ENCODE assay signal across 28 cellular contexts in the genomic region with DNA sequence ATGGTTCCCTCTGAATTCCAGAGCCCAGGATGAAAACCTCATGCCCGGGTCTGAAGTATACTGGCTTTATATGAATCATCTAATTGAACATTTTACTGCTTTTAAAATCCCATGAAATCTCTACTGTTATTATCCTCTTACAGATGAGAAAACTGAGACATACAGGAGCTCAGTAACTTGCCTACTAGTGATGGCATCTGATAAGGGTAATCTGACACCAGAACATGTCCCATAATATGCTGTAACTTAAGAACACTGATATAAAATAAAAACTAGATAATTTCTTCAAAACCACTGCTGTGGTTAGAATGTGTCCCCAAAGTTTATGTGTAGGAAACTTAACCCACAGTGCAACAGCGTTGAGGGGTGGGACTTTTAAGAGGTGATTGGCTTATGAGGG.
"Had no signal": no experiment of that assay in that cellular context is flagged by ENCODE, and none has a peak within 500 bp of the region (broad histone marks: within the 10 kb centered on the region; RNA-seq: fewer than 3 reads in every experiment).

No MANE protein-coding gene starts in this region.

- ATAC-seq: natural killer cell; psoas muscle; right cardiac atrium; right lobe of liver; stimulated activated effector memory CD8-positive, alpha-beta T cell treated with anti-CD3 and anti-CD28 coated beads, Interleukin-12 subunit alpha, Interleukin-12 subunit beta, amount 100 ng/mL, for 72 hours; stimulated activated naive B cell treated with anti-CD40 and anti-IgM and Interleukin-4, amounts not matched to agents 10 μg/mL and 1 μg/mL and 100 μg/mL, for 72 hours had no signal

- H3K9me3 ChIP-seq: ovary, psoas muscle, right lobe of liver, sigmoid colon, stomach, thoracic aorta, thyroid gland, tibial nerve, upper lobe of left lung, vagina had no signal

- H3K27me3 Mint-ChIP-seq: progenitor cell of endocrine pancreas; stimulated activated naive B cell treated with anti-CD40 and anti-IgM and Interleukin-4, amounts not matched to agents 10 μg/mL and 1 μg/mL and 100 μg/mL, for 72 hours; stimulated activated naive CD8-positive, alpha-beta T cell treated with anti-CD3 and anti-CD28 coated beads, Interleukin-15, Interleukin-2, amounts not matched to agents 100 ng/mL and 50 ng/mL, for 24 hours had no signal

- H3K4me1 Mint-ChIP-seq: natural killer cell; neural progenitor cell; stimulated activated effector memory CD8-positive, alpha-beta T cell treated with anti-CD3 and anti-CD28 coated beads, Interleukin-12 subunit alpha, Interleukin-12 subunit beta, amount 100 ng/mL, for 72 hours; stimulated activated naive B cell treated with anti-CD40 and anti-IgM and Interleukin-4, amounts not matched to agents 10 μg/mL and 1 μg/mL and 100 μg/mL, for 72 hours had no signal

- H3K4me2 ChIP-seq: neural progenitor cell had no signal

- H3K27ac Mint-ChIP-seq: natural killer cell; nephron; neural progenitor cell; progenitor cell of endocrine pancreas; stimulated activated effector memory CD8-positive, alpha-beta T cell treated with anti-CD3 and anti-CD28 coated beads, Interleukin-12 subunit alpha, Interleukin-12 subunit beta, amount 100 ng/mL, for 72 hours; stimulated activated naive B cell treated with anti-CD40 and anti-IgM and Interleukin-4, amounts not matched to agents 10 μg/mL and 1 μg/mL and 100 μg/mL, for 72 hours; stimulated activated naive CD8-positive, alpha-beta T cell treated with anti-CD3 and anti-CD28 coated beads, Interleukin-15, Interleukin-2, amounts not matched to agents 100 ng/mL and 50 ng/mL, for 24 hours had no signal

- H3K36me3 ChIP-seq: neural progenitor cell, ovary, right lobe of liver, sigmoid colon, stomach, thoracic aorta, thyroid gland, tibial nerve, upper lobe of left lung, vagina had no signal

- H3K27ac ChIP-seq: neural progenitor cell, ovary, parathyroid adenoma, psoas muscle, right lobe of liver, sigmoid colon, stomach, thoracic aorta, thyroid gland, tibial nerve, upper lobe of left lung, vagina had no signal

- H3K79me2 ChIP-seq: parathyroid adenoma had no signal

- H3K4me1 ChIP-seq: neural progenitor cell, psoas muscle, right lobe of liver, stomach, thyroid gland, upper lobe of left lung, vagina had no signal

- H3K27me3 ChIP-seq: neural progenitor cell, ovary, right lobe of liver, sigmoid colon, stomach, thyroid gland, tibial nerve, upper lobe of left lung, vagina had no signal

- H3K4me3 Mint-ChIP-seq: natural killer cell; nephron; neural progenitor cell; stimulated activated effector memory CD8-positive, alpha-beta T cell treated with anti-CD3 and anti-CD28 coated beads, Interleukin-12 subunit alpha, Interleukin-12 subunit beta, amount 100 ng/mL, for 72 hours; stimulated activated naive B cell treated with anti-CD40 and anti-IgM and Interleukin-4, amounts not matched to agents 10 μg/mL and 1 μg/mL and 100 μg/mL, for 72 hours; stimulated activated naive CD8-positive, alpha-beta T cell treated with anti-CD3 and anti-CD28 coated beads, Interleukin-15, Interleukin-2, amounts not matched to agents 100 ng/mL and 50 ng/mL, for 24 hours had no signal

- H3K9me3 Mint-ChIP-seq: nephron; neural progenitor cell; stimulated activated effector memory CD8-positive, alpha-beta T cell treated with anti-CD3 and anti-CD28 coated beads, Interleukin-12 subunit alpha, Interleukin-12 subunit beta, amount 100 ng/mL, for 72 hours; stimulated activated naive CD8-positive, alpha-beta T cell treated with anti-CD3 and anti-CD28 coated beads, Interleukin-15, Interleukin-2, amounts not matched to agents 100 ng/mL and 50 ng/mL, for 24 hours had no signal

- H3K4me3 ChIP-seq: neural progenitor cell, ovary, psoas muscle, right lobe of liver, sigmoid colon, stomach, thoracic aorta, thyroid gland, tibial nerve, upper lobe of left lung, vagina had no signal

- DNase-seq: natural killer cell; occipital lobe; ovary; posterior cingulate gyrus; psoas muscle; right cardiac atrium; right lobe of liver; sigmoid colon; small intestine; stimulated activated CD4-positive, alpha-beta T cell treated with anti-CD3 and anti-CD28 coated beads, Interleukin-15, amount 100 ng/mL, for 24 hours; stimulated activated CD4-positive, alpha-beta T cell treated with anti-CD3 and anti-CD28 coated beads, Interleukin-2, amount 100 ng/mL, for 24 hours; stimulated activated CD4-positive, alpha-beta T cell treated with anti-CD3 and anti-CD28 coated beads, Interleukin-2, amount 100 ng/mL, for 48 hours; stimulated activated CD4-positive, alpha-beta T cell treated with anti-CD3 and anti-CD28 coated beads, Interleukin-4, amount 100 ng/mL, for 24 hours; stimulated activated naive B cell treated with anti-CD40 and anti-IgM and Interleukin-4, amounts not matched to agents 10 μg/mL and 1 μg/mL and 100 μg/mL, for 72 hours; stimulated activated naive CD4-positive, alpha-beta T cell treated with Interleukin-2 at 50 U/mL for 16 hours; stomach; thyroid gland; trophoblast cell; upper lobe of left lung had no signal

- H3K9ac ChIP-seq: neural progenitor cell, parathyroid adenoma had no signal

- H3K36me3 Mint-ChIP-seq: natural killer cell; neural progenitor cell; stimulated activated effector memory CD8-positive, alpha-beta T cell treated with anti-CD3 and anti-CD28 coated beads, Interleukin-12 subunit alpha, Interleukin-12 subunit beta, amount 100 ng/mL, for 72 hours; stimulated activated naive B cell treated with anti-CD40 and anti-IgM and Interleukin-4, amounts not matched to agents 10 μg/mL and 1 μg/mL and 100 μg/mL, for 72 hours had no signal
